ENCODE assay signal across 9 cellular contexts in the genomic region with DNA sequence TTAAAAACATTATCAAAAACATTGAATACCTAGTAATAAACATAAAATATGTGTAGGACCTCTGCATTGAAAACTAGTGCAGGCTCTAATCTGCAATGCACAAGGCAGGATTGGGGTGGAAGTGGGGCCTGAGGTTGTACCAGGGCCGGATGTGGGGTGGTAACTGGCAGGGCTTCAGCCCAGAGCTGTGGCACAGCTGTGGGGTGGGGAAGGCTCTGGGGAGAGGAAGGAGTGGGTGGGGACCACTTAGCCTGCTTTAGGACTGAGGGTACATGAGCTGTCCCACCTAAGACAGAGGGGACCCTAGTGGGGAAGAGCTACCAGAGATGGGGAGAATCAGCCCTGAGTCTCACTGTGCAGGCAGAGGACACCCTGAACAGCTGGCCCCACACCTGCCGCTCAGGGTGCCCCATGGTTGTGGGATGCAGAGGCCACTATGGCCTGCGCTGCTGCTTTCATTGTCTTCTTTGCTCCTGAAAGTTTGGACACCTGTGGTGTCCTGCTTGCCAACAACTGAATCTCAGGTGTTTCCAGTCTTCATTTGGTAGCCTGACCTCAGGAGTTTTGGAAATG.
A peak's percentile ranks its signal among the peaks of the same experiment; 100 is the strongest.
DNase-seq lines count a peak whose midpoint lies in the region; ATAC-seq, FAIRE-seq and TF ChIP-seq lines count a peak whose summit lies in the region.
"Had no signal": no experiment of that assay in that cellular context is flagged by ENCODE, and none has a peak within 500 bp of the region (broad histone marks: within the 10 kb centered on the region; RNA-seq: fewer than 3 reads in every experiment).

No MANE protein-coding gene starts in this region.

- H3K27ac ChIP-seq in pancreas: no peak overlapping the region
- H3K27ac ChIP-seq: SJSA1 had no signal

- ATAC-seq in GM19395 (IDR thresholded peaks at IDR 0.05; ENCODE audit: unreplicated experiment) (peak; percentile 48), HG03439 (IDR thresholded peaks at IDR 0.05; ENCODE audit: unreplicated experiment) (peak; percentile 48), GM19324 (IDR thresholded peaks at IDR 0.05; ENCODE audit: low FRiP score, unreplicated experiment) (no peak), GM21360 (IDR thresholded peaks at IDR 0.05; ENCODE audit: unreplicated experiment) (no peak), pancreas (no peak)

- DNase-seq in activated T-cell treated with anti-CD3 and anti-CD28 coated beads for 24 hours (ENCODE audit: low read depth) (peak; percentile 19), KBM-7 (no peak), pancreas (no peak)
- peak; percentile 31 for DNase-seq in stimulated activated CD4-positive, alpha-beta T cell treated with anti-CD3 and anti-CD28 coated beads, Interleukin-4, amount 100 ng/mL, for 24 hours

- WGBS in pancreas, 2 donors: 73 to 75% methylated on average over 3 of the region's 3 CpGs

- in situ Hi-C loops in KBM-7 (cut with MboI; ENCODE audit: low pct_unique_long_range_greater_than_20kb, low sequenced_read_pairs): no loop called here

- FAIRE-seq in pancreas (lab: Jason Lieb, UNC): no peak

- H3K36me3 ChIP-seq in pancreas: no peaks in the 10 kb centered on the region
- H3K36me3 ChIP-seq: SJSA1 had no signal

- H3K27me3 ChIP-seq in pancreas: no peaks in the 10 kb centered on the region
- H3K27me3 ChIP-seq: SJSA1 had no signal

- intact Hi-C loops in pancreas (cut with DNase I): no loop called here

- H3K4me3 ChIP-seq in pancreas: no peak overlapping the region
- H3K4me3 ChIP-seq: SJSA1 had no signal

- TF ChIP-seq CTCF in pancreas (IDR thresholded peaks at IDR 0.05): no peak

- no peaks in the 10 kb centered on the region for H3K4me1 ChIP-seq in pancreas
- H3K4me1 ChIP-seq: SJSA1 had no signal

- no peaks in the 10 kb centered on the region for H3K9me3 ChIP-seq in pancreas
- H3K9me3 ChIP-seq: SJSA1 had no signal

Comparison
In these comparisons a context has a peak if more than half of its experiments do, and no peak if none do; other contexts are left out.
1. ATAC-seq: peak in GM19395 (single experiment) and HG03439 (single experiment); none in GM19324 (single experiment), GM21360 (single experiment) and pancreas (0 of 4).
2. DNase-seq: peak in activated T-cell treated with anti-CD3 and anti-CD28 coated beads for 24 hours (single experiment) and stimulated activated CD4-positive, alpha-beta T cell treated with anti-CD3 and anti-CD28 coated beads, Interleukin-4, amount 100 ng/mL, for 24 hours (single experiment); none in KBM-7 (single experiment) and pancreas (0 of 6).